ENCODE assay signal across 19 cellular contexts in genomic region chr2:14872779-14873325, GRCh38.
A peak's percentile ranks its signal among the peaks of the same experiment; 100 is the strongest.
DNase-seq lines count a peak whose midpoint lies in the region; ATAC-seq, FAIRE-seq and TF ChIP-seq lines count a peak whose summit lies in the region.
"Had no signal": no experiment of that assay in that cellular context is flagged by ENCODE, and none has a peak within 500 bp of the region (broad histone marks: within the 10 kb centered on the region; RNA-seq: fewer than 3 reads in every experiment).

No MANE protein-coding gene starts in this region.

- TF ChIP-seq POLR2A in A549 (IDR thresholded peaks at IDR 0.05; ENCODE audit: low read length) = no peak

- H2AFZ ChIP-seq in OCI-LY3 (ENCODE audit: low read depth, low read length) = peak overlapping the region; percentile 52; the same call in 1 of the 2 replicates
- H2AFZ ChIP-seq in GM23248 = no peak overlapping the region

- H3K4me2 ChIP-seq in A549 (no peak overlapping the region), OCI-LY3 (ENCODE audit: low read length) (peak overlapping the region; percentile 80), GM23248 (ENCODE audit: unreplicated experiment) (no peak overlapping the region)

- DNase-seq in A549 (ENCODE audit: low read depth in 1 of 2, low spot score in 1 of 2) (no peak), DMS114 treated with DMSO at 0.1 percent for 48 hours (lab: John Stamatoyannopoulos, UW; ENCODE audit: unreplicated experiment) (peak; percentile 30), WTC11 (ENCODE audit: low spot score) (no peak), ACHN (no peak), GM23248 (no peak)
- DNase-seq: DND-41, GF-D8, NCI-H1105, NCI-H1694, NCI-H2227 treated with DMSO at 0.1 percent for 48 hours, NCI-H524, SJCRH30 had no signal

- in situ Hi-C loops in ACHN (cut with HindIII; ENCODE audit: low pct_ligation_motif_present, low pct_unique_long_range_greater_than_20kb, low sequenced_read_pairs) (no loop called here), GM23248 (cut with MboI) (no loop called here)

- TF ChIP-seq CTCF in A549 (IDR thresholded peaks at IDR 0.05) (no peak), OCI-LY3 (IDR thresholded peaks at IDR 0.05; ENCODE audit: low read depth, low read length) (no peak), WTC11 (IDR thresholded peaks at IDR 0.05) (no peak)

- CTCF ChIA-PET in A549 (lab: Yijun Ruan, JAX) (no interaction called here), WTC11 (lab: Charles Lee) (interaction anchor here (0.7 to 1.0 kb wide), 2 partner anchors 30 to 238 kb away, joined by 3 read pairs; no protein-coding TSS in a partner anchor)

- POLR2A ChIA-PET in A549 (lab: Yijun Ruan, JAX) (no interaction called here), WTC11 (lab: Charles Lee) (no interaction called here)

- H4K20me1 ChIP-seq in OCI-LY3 (ENCODE audit: insufficient read depth, low read length) (no peaks in the 10 kb centered on the region), GM23248 (ENCODE audit: insufficient read depth) (no peaks in the 10 kb centered on the region)

- H3K9me2 ChIP-seq in GM23248 (ENCODE audit: insufficient read depth) = no peaks in the 10 kb centered on the region

- peaks cover 8% of the 10 kb centered on the region; the same call in 1 of the 3 replicates for H3K9me3 ChIP-seq in A549
- peaks cover 16% of the 10 kb centered on the region; the same call in 1 of the 2 replicates for H3K9me3 ChIP-seq in OCI-LY3 (ENCODE audit: insufficient read depth, low read length)
- H3K9me3 ChIP-seq in GM23248 (ENCODE audit: low read depth) = no peaks in the 10 kb centered on the region
- H3K9me3 ChIP-seq: SJCRH30 had no signal

- no peak for TF ChIP-seq RAD21 in A549 (conservative IDR thresholded peaks at IDR 0.05 in 1 of 2, IDR thresholded peaks at IDR 0.05 in 1 of 2)

- WGBS in A549 (ENCODE audit: missing lambda C conversion rate) = 46% methylated on average over 12 of the region's 17 CpGs
- 63 to 65% methylated on average over 17 of the region's 17 CpGs for WGBS in GM23248 (ENCODE audit: low coverage in 1 of 2, low lambda C conversion rate in 2 of 2, missing lambda C conversion rate in 2 of 2), 2 experiments

- 0 out of 2 replicates have a peak, but pooled peaks cover 3% of the 10 kb centered on the region for H3K27me3 ChIP-seq in OCI-LY3 (ENCODE audit: low read depth, low read length)
- H3K27me3 ChIP-seq in GM23248 (replicated peaks; ENCODE audit: insufficient read depth) = no peaks in the 10 kb centered on the region
- H3K27me3 ChIP-seq: SJCRH30 had no signal

- H3K4me1 Mint-ChIP-seq in WTC11 = no peaks in the 10 kb centered on the region

- no peak for TF ChIP-seq EP300 in A549 (IDR thresholded peaks at IDR 0.05)

- no peak for FAIRE-seq in A549 (lab: Jason Lieb, UNC)
- FAIRE-seq: GM12891, GM18507, H1 had no signal

- no peaks in the 10 kb centered on the region for H3K79me2 ChIP-seq in OCI-LY3 (ENCODE audit: low read length)
- H3K79me2 ChIP-seq in GM23248 (ENCODE audit: insufficient read depth) = no peaks in the 10 kb centered on the region

- H3K4me3 ChIP-seq in A549 = no peak overlapping the region
- peak overlapping the region; percentile 72 for H3K4me3 ChIP-seq in OCI-LY3 (ENCODE audit: low read length)
- no peak overlapping the region for H3K4me3 ChIP-seq in GM23248
- H3K4me3 ChIP-seq: SJCRH30 had no signal

- H3K36me3 Mint-ChIP-seq in WTC11 = peaks cover 12% of the 10 kb centered on the region
- H3K36me3 Mint-ChIP-seq: CD8-positive, alpha-beta T cell had no signal

- no peak overlapping the region for H3K27ac ChIP-seq in A549
- H3K27ac ChIP-seq in OCI-LY3 (ENCODE audit: low read length) = peak overlapping the region; percentile 80
- H3K27ac ChIP-seq in GM23248 = no peak overlapping the region
- H3K27ac ChIP-seq: RWPE1, SJCRH30 had no signal

- H3F3A ChIP-seq in GM23248 (ENCODE audit: insufficient read depth) = no peaks in the 10 kb centered on the region

- peaks cover 35% of the 10 kb centered on the region for H3K9me3 Mint-ChIP-seq in WTC11
- H3K9me3 Mint-ChIP-seq: CD8-positive, alpha-beta T cell had no signal

- H3K36me3 ChIP-seq in OCI-LY3 (replicated peaks; ENCODE audit: low read depth, low read length) (peaks cover 29% of the 10 kb centered on the region), GM23248 (ENCODE audit: low read depth) (no peaks in the 10 kb centered on the region)
- H3K36me3 ChIP-seq: SJCRH30 had no signal

- no peaks in the 10 kb centered on the region for H3K4me1 ChIP-seq in A549
- peaks cover 32% of the 10 kb centered on the region for H3K4me1 ChIP-seq in OCI-LY3 (ENCODE audit: low read length)
- no peaks in the 10 kb centered on the region for H3K4me1 ChIP-seq in GM23248 (ENCODE audit: insufficient read depth)
- H3K4me1 ChIP-seq: SJCRH30 had no signal

- H3K4me3 Mint-ChIP-seq in WTC11 = no peak overlapping the region
- H3K4me3 Mint-ChIP-seq: CD8-positive, alpha-beta T cell had no signal

- peaks cover 3% of the 10 kb centered on the region; the same call in 1 of the 2 replicates for H3K27me3 Mint-ChIP-seq in WTC11 (ENCODE audit: low read depth)

- H3K27ac Mint-ChIP-seq in WTC11 = no peak overlapping the region
- H3K27ac Mint-ChIP-seq: CD8-positive, alpha-beta T cell had no signal

- H3K9ac ChIP-seq in OCI-LY3 (ENCODE audit: low read length) (peak overlapping the region; percentile 57), GM23248 (no peak overlapping the region)

- ATAC-seq in A549 = no peak; a peak in 1 of 6 replicates
- ATAC-seq in WTC11 = no peak
- no peak for ATAC-seq in GM18907 (IDR thresholded peaks at IDR 0.05; ENCODE audit: unreplicated experiment)
- ATAC-seq: CD8-positive, alpha-beta T cell had no signal

TF ChIP-seq in A549, 52 proteins besides CTCF, POLR2A, EP300 and RAD21:
- TF ChIP-seq HDAC2 (IDR thresholded peaks at IDR 0.05) (no peak), MAFK (IDR thresholded peaks at IDR 0.05; ENCODE audit: partially characterized antibody) (peak; percentile 50), POLR2AphosphoS2 (conservative IDR thresholded peaks at IDR 0.05; ENCODE audit: low read length) (no peak), HOXA7 (CRISPR knock-in tag; IDR thresholded peaks at IDR 0.05) (no peak)
TF ChIP-seq in A549: peak in this region for 1.

TF ChIP-seq in WTC11, 78 proteins besides CTCF, POLR2A, EP300 and RAD21:
- TF ChIP-seq CREM (CRISPR knock-in tag; IDR thresholded peaks at IDR 0.05) (no peak), NFYB (CRISPR knock-in tag; conservative IDR thresholded peaks at IDR 0.05; ENCODE audit: low read depth) (0 out of 2 replicates have a peak, but pooled peaks have one; percentile 27), AR (CRISPR knock-in tag; IDR thresholded peaks at IDR 0.05) (no peak), CBFB (CRISPR knock-in tag; IDR thresholded peaks at IDR 0.05; ENCODE audit: low read depth) (no peak), TCF7 (CRISPR knock-in tag; IDR thresholded peaks at IDR 0.05; ENCODE audit: low read depth) (no peak), FOXP1 (CRISPR knock-in tag; IDR thresholded peaks at IDR 0.05; ENCODE audit: borderline replicate concordance) (no peak), PRRX2 (CRISPR knock-in tag; IDR thresholded peaks at IDR 0.05) (no peak)
- TF ChIP-seq, protein P1, sequence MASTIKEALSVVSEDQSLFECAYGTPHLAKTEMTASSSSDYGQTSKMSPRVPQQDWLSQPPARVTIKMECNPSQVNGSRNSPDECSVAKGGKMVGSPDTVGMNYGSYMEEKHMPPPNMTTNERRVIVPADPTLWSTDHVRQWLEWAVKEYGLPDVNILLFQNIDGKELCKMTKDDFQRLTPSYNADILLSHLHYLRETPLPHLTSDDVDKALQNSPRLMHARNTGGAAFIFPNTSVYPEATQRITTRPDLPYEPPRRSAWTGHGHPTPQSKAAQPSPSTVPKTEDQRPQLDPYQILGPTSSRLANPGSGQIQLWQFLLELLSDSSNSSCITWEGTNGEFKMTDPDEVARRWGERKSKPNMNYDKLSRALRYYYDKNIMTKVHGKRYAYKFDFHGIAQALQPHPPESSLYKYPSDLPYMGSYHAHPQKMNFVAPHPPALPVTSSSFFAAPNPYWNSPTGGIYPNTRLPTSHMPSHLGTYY (CRISPR knock-in tag; IDR thresholded peaks at IDR 0.05) = no peak
